Comparison of ENCODE assay signal across 8 cellular contexts in genomic region chr6:12233693-12234551, GRCh38. TPM values are rescaled to one million over a fixed set of nuclear protein-coding genes. Genes with fewer than 3 reads are reported as not detected.
A peak's percentile ranks its signal among the peaks of the same experiment; 100 is the strongest.
DNase-seq lines count a peak whose midpoint lies in the region; ATAC-seq, FAIRE-seq and TF ChIP-seq lines count a peak whose summit lies in the region.

No MANE protein-coding gene starts in this region.

- H3K9me3 ChIP-seq in A673 (ENCODE audit: low read depth, low read length, poor library complexity, severe bottlenecking) = no peaks in the 10 kb centered on the region
- H3K9me3 ChIP-seq in SJSA1 (replicated peaks) = no peaks in the 10 kb centered on the region
- H3K9me3 ChIP-seq in astrocyte (ENCODE audit: insufficient read depth, low read depth, low read length) = no peaks in the 10 kb centered on the region
- H3K9me3 ChIP-seq in gastrocnemius medialis = no peaks in the 10 kb centered on the region

- H3K27me3 Mint-ChIP-seq in astrocyte (ENCODE audit: low read depth, unreplicated experiment) = peaks cover under 1% of the 10 kb centered on the region

- POLR2A ChIA-PET in A673 (lab: Charles Lee; ENCODE audit: low non-redundant PET) = no interaction called here

- H3K27ac ChIP-seq in A673 (ENCODE audit: low read depth, low read length, poor library complexity, severe bottlenecking) = no peak overlapping the region
- H3K27ac ChIP-seq in SJSA1 = no peak overlapping the region
- H3K27ac ChIP-seq in astrocyte (ENCODE audit: low read depth, low read length) = peak overlapping the region; percentile 22
- H3K27ac ChIP-seq in gastrocnemius medialis = no peak overlapping the region

- in situ Hi-C loops in gastrocnemius medialis (cut with MboI; ENCODE audit: low sequenced_read_pairs in 4 of 4) = loop anchor here in 3 of 4 donors (5.0 to 10.0 kb wide), 2 partner anchors 577 to 579 kb away; no protein-coding TSS in a partner anchor

- H3K9ac ChIP-seq in astrocyte (ENCODE audit: low read length) = peak overlapping the region; percentile 19

- no peak for TF ChIP-seq POLR2A in gastrocnemius medialis (IDR thresholded peaks at IDR 0.05)

- peak; percentile 89 for FAIRE-seq in astrocyte (lab: Jason Lieb, UNC)

- peak overlapping the region; percentile 59 for H3K4me2 ChIP-seq in astrocyte (ENCODE audit: low read length)

- H3K4me1 ChIP-seq in A673 (ENCODE audit: insufficient read depth, low read length, poor library complexity, severe bottlenecking) = no peaks in the 10 kb centered on the region
- peaks cover 10% of the 10 kb centered on the region for H3K4me1 ChIP-seq in SJSA1 (replicated peaks)
- peaks cover 17% of the 10 kb centered on the region for H3K4me1 ChIP-seq in astrocyte (ENCODE audit: insufficient read depth, low read length)
- H3K4me1 ChIP-seq in gastrocnemius medialis = no peaks in the 10 kb centered on the region

- peaks cover 28% of the 10 kb centered on the region for H3K4me1 Mint-ChIP-seq in astrocyte (ENCODE audit: low read depth, unreplicated experiment)

- no peaks in the 10 kb centered on the region for H3K9me3 Mint-ChIP-seq in astrocyte (ENCODE audit: unreplicated experiment)

- H3K36me3 Mint-ChIP-seq in astrocyte (ENCODE audit: low read depth, unreplicated experiment) = no peaks in the 10 kb centered on the region

- peak overlapping the region; percentile 22 for H2AFZ ChIP-seq in astrocyte (ENCODE audit: low read depth, low read length)

- ATAC-seq in gastrocnemius medialis (peak; percentile 56 to 73), GM19463 (IDR thresholded peaks at IDR 0.05; ENCODE audit: unreplicated experiment) (no peak)

- H3K4me3 Mint-ChIP-seq in astrocyte (ENCODE audit: unreplicated experiment) = no peak overlapping the region

- BruUV-seq in A673 (replicated peaks; lab: Mats Ljungman, UMichigan) = no TSS peak

- CTCF ChIA-PET in A673 (lab: Charles Lee) = interaction anchor here (0.5 to 1.5 kb wide), 4 partner anchors 57 to 578 kb away, joined by 4 to 26 read pairs (median 6); no protein-coding TSS in a partner anchor

- H3K4me3 ChIP-seq in A673 (ENCODE audit: low read depth, low read length, poor library complexity, severe bottlenecking) (no peak overlapping the region), LNCaP clone FGC (ENCODE audit: low read depth, low read length) (no peak overlapping the region), SJSA1 (no peak overlapping the region), astrocyte (ENCODE audit: insufficient read depth, low read depth, low read length) (no peak overlapping the region), gastrocnemius medialis (no peak overlapping the region)

- intact Hi-C loops in A673 (cut with micrococcal nuclease; ENCODE audit: unreplicated experiment) (loop anchor here (1.0 to 5.0 kb wide), 3 partner anchors 532 to 647 kb away; no protein-coding TSS in a partner anchor), gastrocnemius medialis (cut with DNase I; ENCODE audit: low total_unique reads) (loop anchor here (2.0 to 5.0 kb wide), 2 partner anchors 368 to 579 kb away; no protein-coding TSS in a partner anchor)

- H3K27me3 ChIP-seq in A673 (replicated peaks; ENCODE audit: insufficient read depth, low read depth, low read length, poor library complexity) (no peaks in the 10 kb centered on the region), SJSA1 (replicated peaks) (no peaks in the 10 kb centered on the region), astrocyte (ENCODE audit: insufficient read depth, low read length) (no peaks in the 10 kb centered on the region), gastrocnemius medialis (no peaks in the 10 kb centered on the region)

- no peaks in the 10 kb centered on the region for H4K20me1 ChIP-seq in astrocyte (ENCODE audit: insufficient read depth, low read length)

- TF ChIP-seq CTCF in A673 (conservative IDR thresholded peaks at IDR 0.05; ENCODE audit: low read depth, low read length) = peak; percentile 83
- TF ChIP-seq CTCF in GM12874 (IDR thresholded peaks at IDR 0.05; ENCODE audit: insufficient read depth, low read depth, low read length) = peak; percentile 47; the same call in 1 of the 2 replicates
- TF ChIP-seq CTCF in LNCaP clone FGC (IDR thresholded peaks at IDR 0.05; ENCODE audit: control insufficient read depth, extremely low read depth, insufficient read depth) = peak; percentile 91
- peak; percentile 81 for TF ChIP-seq CTCF in astrocyte (IDR thresholded peaks at IDR 0.05; ENCODE audit: insufficient read depth, low read depth, low read length)
- peak; percentile 40 to 64 (median 52) for TF ChIP-seq CTCF in gastrocnemius medialis (IDR thresholded peaks at IDR 0.05 in 4 of 5, conservative IDR thresholded peaks at IDR 0.05 in 1 of 5)

- H3K36me3 ChIP-seq in A673 (ENCODE audit: insufficient read depth, low read length, poor library complexity, severe bottlenecking) = no peaks in the 10 kb centered on the region
- H3K36me3 ChIP-seq in SJSA1 = no peaks in the 10 kb centered on the region
- H3K36me3 ChIP-seq in astrocyte (ENCODE audit: insufficient read depth, low read length) = no peaks in the 10 kb centered on the region
- H3K36me3 ChIP-seq in gastrocnemius medialis = no peaks in the 10 kb centered on the region

- DNase-seq in A673 (ENCODE audit: low spot score) = peak; percentile 75
- peak; percentile 79 for DNase-seq in LNCaP clone FGC (ENCODE audit: low read depth)
- peak; percentile 54 to 80 for DNase-seq in SJSA1 (ENCODE audit: low read depth in 1 of 2, low spot score in 2 of 2)
- DNase-seq in astrocyte (ENCODE audit: low read depth) = peak; percentile 86
- peak; percentile 43 for DNase-seq in hepatic stellate cell (ENCODE audit: low spot score)
- DNase-seq in gastrocnemius medialis = peak in 1 of 2 donors; percentile 2

- no peaks in the 10 kb centered on the region for H3K79me2 ChIP-seq in astrocyte (ENCODE audit: insufficient read depth, low read length)

- H3K27ac Mint-ChIP-seq in astrocyte (ENCODE audit: unreplicated experiment) = peak overlapping the region; percentile 26

RNA-seq across cellular contexts. Expression of gene EDN1, which starts 56.2 kb away (rescaled TPM):
- total RNA-seq in A673 (2021) (not detected in 2 replicates), astrocyte (54.8 and 64.4 TPM in 2 replicates), gastrocnemius medialis (10 to 100 TPM in 1 of 4 donors, 1 to 10 TPM in 3; 7.4 to 12.0 (median 9.3) TPM)
- total RNA-seq in SJSA1 (2014; rRNA removed; shearing (Covaris generic)) = 39.7 and 45.5 TPM in 2 replicates
